In genomic region chr1:11629626-11630025, GRCh38 we compare ENCODE assay signal across 15 cellular contexts. TPM values are rescaled to one million over a fixed set of nuclear protein-coding genes. Genes with fewer than 3 reads are reported as not detected.
A peak's percentile ranks its signal among the peaks of the same experiment; 100 is the strongest.
DNase-seq lines count a peak whose midpoint lies in the region; ATAC-seq and TF ChIP-seq lines count a peak whose summit lies in the region.
"Had no signal": no experiment of that assay in that cellular context is flagged by ENCODE, and none has a peak within 500 bp of the region (broad histone marks: within the 10 kb centered on the region; RNA-seq: fewer than 3 reads in every experiment).

No MANE protein-coding gene starts in this region.

- H3K9ac ChIP-seq in BLaER1 = no peak overlapping the region
- no peak overlapping the region for H3K9ac ChIP-seq in neuronal stem cell (ENCODE audit: low read depth, low read length, poor library complexity)
- H3K9ac ChIP-seq: BLaER1 treated with 17β-estradiol and CSF1 and Interleukin-3, amounts not matched to agents 10 nM and 100 nM had no signal

- no peak overlapping the region for H2BK15ac ChIP-seq in neuronal stem cell (ENCODE audit: low read length)

- H3K27me3 ChIP-seq in BLaER1 (no peaks in the 10 kb centered on the region), neuronal stem cell (ENCODE audit: control insufficient read depth in 3 of 3, insufficient read depth in 3 of 3, low read depth in 1 of 3, low read length in 3 of 3) (peaks cover 0 to 7% (median 2%) of the 10 kb centered on the region in 3 experiments), right atrium auricular region (no peaks in the 10 kb centered on the region)
- H3K27me3 ChIP-seq: BLaER1 treated with 17β-estradiol and CSF1 and Interleukin-3, amounts not matched to agents 10 nM and 100 nM had no signal

- no peak overlapping the region for H3K18ac ChIP-seq in neuronal stem cell (ENCODE audit: low read length)

- H3K36me3 ChIP-seq in BLaER1 (no peaks in the 10 kb centered on the region), neuronal stem cell (replicated peaks in 1 of 2; ENCODE audit: control insufficient read depth in 2 of 2, insufficient read depth in 2 of 2, low read length in 2 of 2) (no peaks in the 10 kb centered on the region), right atrium auricular region (no peaks in the 10 kb centered on the region)
- H3K36me3 ChIP-seq: BLaER1 treated with 17β-estradiol and CSF1 and Interleukin-3, amounts not matched to agents 10 nM and 100 nM had no signal

- no peaks in the 10 kb centered on the region for H3K79me1 ChIP-seq in neuronal stem cell (ENCODE audit: low read depth, low read length)

- no peak overlapping the region for H2BK5ac ChIP-seq in neuronal stem cell (ENCODE audit: low read length)

- H4K91ac ChIP-seq in neuronal stem cell (ENCODE audit: low read depth, low read length, poor library complexity) = no peak overlapping the region

- H3K4me1 ChIP-seq in BLaER1 (peaks cover 30% of the 10 kb centered on the region), neuronal stem cell (ENCODE audit: control insufficient read depth in 2 of 2, insufficient read depth in 1 of 2, low read depth in 1 of 2, low read length in 2 of 2) (peaks cover 0 to 5% of the 10 kb centered on the region in 2 donors), right atrium auricular region (no peaks in the 10 kb centered on the region)

- H2AK5ac ChIP-seq in neuronal stem cell (ENCODE audit: low read depth, low read length) = no peak overlapping the region

- ATAC-seq in GM21528 (IDR thresholded peaks at IDR 0.05; ENCODE audit: low FRiP score, unreplicated experiment) = no peak

- no peak overlapping the region for H3K4ac ChIP-seq in neuronal stem cell (ENCODE audit: low read length)

- DNase-seq in DMS153 treated with DMSO at 0.1 percent for 48 hours (lab: John Stamatoyannopoulos, UW; ENCODE audit: unreplicated experiment) = peak; percentile 36
- peak; percentile 56 for DNase-seq in NCI-H82 (lab: John Stamatoyannopoulos, UW)
- DNase-seq in neuronal stem cell (ENCODE audit: low spot score) = no peak
- DNase-seq in DMS53 (lab: John Stamatoyannopoulos, UW) = no peak
- no peak for DNase-seq in right atrium auricular region (ENCODE audit: low spot score)
- DNase-seq: CD4-positive, alpha-beta memory T cell; NCI-H146; NCI-H2081 treated with DMSO at 0.1 percent for 48 hours; NCI-H226; NCI-H510A treated with DMSO at 0.1 percent for 48 hours; NCI-H748 treated with DMSO at 0.1 percent for 48 hours; OCI-M1 had no signal

- no peak for TF ChIP-seq CTCF in right atrium auricular region (IDR thresholded peaks at IDR 0.05)

- H3K4me2 ChIP-seq in BLaER1 (0 out of 2 replicates have a peak overlapping the region, but pooled peaks have one; percentile 9), neuronal stem cell (ENCODE audit: insufficient read depth, low read length, poor library complexity, severe bottlenecking) (no peak overlapping the region)

- H3K23ac ChIP-seq in neuronal stem cell (ENCODE audit: low read depth, low read length, poor library complexity) = peak overlapping the region; percentile 18

- H2AFZ ChIP-seq in neuronal stem cell (ENCODE audit: low read length) = no peak overlapping the region

- H4K8ac ChIP-seq in neuronal stem cell (ENCODE audit: low read depth, low read length) = no peak overlapping the region

- H2BK12ac ChIP-seq in neuronal stem cell (ENCODE audit: low read length) = no peak overlapping the region

- no peak overlapping the region for H2BK120ac ChIP-seq in neuronal stem cell (ENCODE audit: low read depth, low read length)

- H4K20me1 ChIP-seq in BLaER1 = peaks cover 7% of the 10 kb centered on the region

- H3K4me3 ChIP-seq in BLaER1 = no peak overlapping the region
- no peak overlapping the region for H3K4me3 ChIP-seq in neuronal stem cell (ENCODE audit: low read length in 2 of 2)
- H3K4me3 ChIP-seq in right atrium auricular region = no peak overlapping the region
- H3K4me3 ChIP-seq: BLaER1 treated with 17β-estradiol and CSF1 and Interleukin-3, amounts not matched to agents 10 nM and 100 nM had no signal

- WGBS in neuronal stem cell (ENCODE audit: extremely low coverage in 2 of 2, insufficient read length in 2 of 2, insufficient replicate concordance in 1 of 2), 2 donors = no CpG with 5 or more reads among the region's 7 CpGs

- H3K9me3 ChIP-seq in BLaER1 = no peaks in the 10 kb centered on the region
- no peaks in the 10 kb centered on the region for H3K9me3 ChIP-seq in neuronal stem cell (replicated peaks in 1 of 2; ENCODE audit: control insufficient read depth in 2 of 2, insufficient read depth in 1 of 2, low read depth in 1 of 2, low read length in 2 of 2)
- H3K9me3 ChIP-seq in right atrium auricular region = no peaks in the 10 kb centered on the region
- H3K9me3 ChIP-seq: BLaER1 treated with 17β-estradiol and CSF1 and Interleukin-3, amounts not matched to agents 10 nM and 100 nM had no signal

- H3K27ac ChIP-seq in BLaER1 (no peak overlapping the region), neuronal stem cell (replicated peaks; ENCODE audit: low read length) (no peak overlapping the region), right atrium auricular region (no peak overlapping the region)
- H3K27ac ChIP-seq: BLaER1 treated with 17β-estradiol and CSF1 and Interleukin-3, amounts not matched to agents 10 nM and 100 nM had no signal

- H3K14ac ChIP-seq in neuronal stem cell (ENCODE audit: low read length) = no peak overlapping the region

RNA-seq across cellular contexts. Expression of gene FBXO2, which starts 24.6 kb away (rescaled TPM):
- polyA plus RNA-seq in neuronal stem cell (2013, experiment 1 of 2) = 7.1 TPM
- polyA plus RNA-seq in neuronal stem cell (2013, experiment 2 of 2) = 7.2 TPM
- total RNA-seq in right atrium auricular region = 10 to 100 TPM in 1 of 2 donors, 1 to 10 TPM in 1; 2.5 to 16.7 TPM

RNA-seq across cellular contexts. Expression of gene FBXO44, which starts 25.1 kb away (rescaled TPM):
- 16.4 TPM for polyA plus RNA-seq in neuronal stem cell (2013, experiment 1 of 2)
- 16.6 TPM for polyA plus RNA-seq in neuronal stem cell (2013, experiment 2 of 2)
- 10 to 100 TPM; 15.5 to 20.5 TPM for total RNA-seq in right atrium auricular region

RNA-seq across cellular contexts. Expression of gene FBXO6, which starts 34.4 kb away (rescaled TPM):
- polyA plus RNA-seq in neuronal stem cell (2013, experiment 1 of 2) = 1.4 TPM
- polyA plus RNA-seq in neuronal stem cell (2013, experiment 2 of 2) = 1.5 TPM
- 10 to 100 TPM in 1 of 2 donors, 1 to 10 TPM in 1; 8.0 to 10.8 TPM for total RNA-seq in right atrium auricular region

RNA-seq across cellular contexts. Expression of gene MAD2L2, which starts 51.3 kb away (rescaled TPM):
- 132 TPM for polyA plus RNA-seq in neuronal stem cell (2013, experiment 1 of 2)
- polyA plus RNA-seq in neuronal stem cell (2013, experiment 2 of 2) = 126 TPM
- total RNA-seq in right atrium auricular region = 10 to 100 TPM; 18.7 to 31.1 TPM

Comparison
In these comparisons a context has a peak if more than half of its experiments do, and no peak if none do; other contexts are left out.
1. DNase-seq: peak in DMS153 treated with DMSO at 0.1 percent for 48 hours (single experiment) and NCI-H82 (single experiment); none in neuronal stem cell (single experiment), DMS53 (single experiment) and right atrium auricular region (single experiment).